ENCODE assay signal across 6 cellular contexts in genomic region chrX:50381729-50382415, GRCh38.
"Had no signal": no experiment of that assay in that cellular context is flagged by ENCODE, and none has a peak within 500 bp of the region (broad histone marks: within the 10 kb centered on the region; RNA-seq: fewer than 3 reads in every experiment).

No MANE protein-coding gene starts in this region.

- FAIRE-seq: HTR-8/SVneo, K562 had no signal

- ATAC-seq: K562 had no signal

- H3K36me3 Mint-ChIP-seq: IgD-negative memory B cell had no signal

- H3K27ac Mint-ChIP-seq: IgD-negative memory B cell had no signal

- H3K4me3 ChIP-seq: K562 had no signal

- DNase-seq: IMR-90, KBM-7 had no signal

- H3K27ac ChIP-seq: HL-60 had no signal

- H3K4me3 Mint-ChIP-seq: IgD-negative memory B cell had no signal
